In genomic region chr3:13163848-13164382, GRCh38 we compare ENCODE assay signal across 27 cellular contexts.
"Had no signal": no experiment of that assay in that cellular context is flagged by ENCODE, and none has a peak within 500 bp of the region (broad histone marks: within the 10 kb centered on the region; RNA-seq: fewer than 3 reads in every experiment).

No MANE protein-coding gene starts in this region.

- H3K27ac ChIP-seq: left lung, ovary, prostate gland, spleen, tibial nerve, uterus had no signal

- H3K27me3 Mint-ChIP-seq: stimulated activated naive CD8-positive, alpha-beta T cell treated with anti-CD3 and anti-CD28 coated beads, Interleukin-15, Interleukin-2, amounts not matched to agents 100 ng/mL and 50 ng/mL, for 24 hours had no signal

- ATAC-seq: left colon; left lung; mucosa of descending colon; naive thymus-derived CD4-positive, alpha-beta T cell; right cardiac atrium; sciatic nerve; stimulated activated memory B cell treated with anti-CD40 and anti-IgM and Interleukin-4, amounts not matched to agents 10 μg/mL and 1 μg/mL and 100 μg/mL, for 72 hours had no signal

- H3K36me3 ChIP-seq: left lung, ovary, prostate gland, spleen, uterus had no signal

- H3K27ac Mint-ChIP-seq: naive thymus-derived CD4-positive, alpha-beta T cell; natural killer cell treated with Interleukin-12 subunit alpha and Interleukin-12 subunit beta and Interleukin-15 and Interleukin-18, amount 100 ng/mL, for 72 hours; stimulated activated memory B cell treated with anti-CD40 and anti-IgM and Interleukin-4, amounts not matched to agents 10 μg/mL and 1 μg/mL and 100 μg/mL, for 72 hours; stimulated activated naive CD8-positive, alpha-beta T cell treated with anti-CD3 and anti-CD28 coated beads, Interleukin-15, Interleukin-2, amounts not matched to agents 100 ng/mL and 50 ng/mL, for 24 hours; type B pancreatic cell had no signal

- DNase-seq: head of caudate nucleus; hippocampal formation; left colon; mesendoderm; midbrain; mucosa of descending colon; naive thymus-derived CD4-positive, alpha-beta T cell; nucleus accumbens; ovary; retina; right cardiac atrium; small intestine; spleen; stimulated activated CD4-positive, alpha-beta T cell treated with anti-CD3 and anti-CD28 coated beads, Interleukin-4, amount 100 ng/mL, for 4 hours; stimulated activated CD8-positive, alpha-beta memory T cell treated with anti-CD3 and anti-CD28 coated beads, Interleukin-4, amount 100 ng/mL, for 48 hours; substantia nigra; uterus had no signal

- H3K4me3 Mint-ChIP-seq: naive thymus-derived CD4-positive, alpha-beta T cell; natural killer cell treated with Interleukin-12 subunit alpha and Interleukin-12 subunit beta and Interleukin-15 and Interleukin-18, amount 100 ng/mL, for 72 hours; stimulated activated memory B cell treated with anti-CD40 and anti-IgM and Interleukin-4, amounts not matched to agents 10 μg/mL and 1 μg/mL and 100 μg/mL, for 72 hours; stimulated activated naive CD8-positive, alpha-beta T cell treated with anti-CD3 and anti-CD28 coated beads, Interleukin-15, Interleukin-2, amounts not matched to agents 100 ng/mL and 50 ng/mL, for 24 hours; type B pancreatic cell had no signal

- H3K9me3 Mint-ChIP-seq: natural killer cell treated with Interleukin-12 subunit alpha and Interleukin-12 subunit beta and Interleukin-15 and Interleukin-18, amount 100 ng/mL, for 72 hours; stimulated activated memory B cell treated with anti-CD40 and anti-IgM and Interleukin-4, amounts not matched to agents 10 μg/mL and 1 μg/mL and 100 μg/mL, for 72 hours; stimulated activated naive CD8-positive, alpha-beta T cell treated with anti-CD3 and anti-CD28 coated beads, Interleukin-15, Interleukin-2, amounts not matched to agents 100 ng/mL and 50 ng/mL, for 24 hours; type B pancreatic cell had no signal

- H3K4me3 ChIP-seq: left lung, lung, mucosa of descending colon, ovary, prostate gland, spleen, tibial nerve, uterus had no signal

- H3K36me3 Mint-ChIP-seq: naive thymus-derived CD4-positive, alpha-beta T cell; natural killer cell treated with Interleukin-12 subunit alpha and Interleukin-12 subunit beta and Interleukin-15 and Interleukin-18, amount 100 ng/mL, for 72 hours; stimulated activated memory B cell treated with anti-CD40 and anti-IgM and Interleukin-4, amounts not matched to agents 10 μg/mL and 1 μg/mL and 100 μg/mL, for 72 hours; type B pancreatic cell had no signal

- H3K4me1 ChIP-seq: left lung, prostate gland, spleen, tibial nerve, uterus had no signal

- H3K9me3 ChIP-seq: left lung, mucosa of descending colon, ovary, prostate gland, spleen, uterus had no signal

- H3K4me1 Mint-ChIP-seq: stimulated activated memory B cell treated with anti-CD40 and anti-IgM and Interleukin-4, amounts not matched to agents 10 μg/mL and 1 μg/mL and 100 μg/mL, for 72 hours had no signal

- FAIRE-seq: keratinocyte, small intestine had no signal

- H3K27me3 ChIP-seq: left lung, ovary, spleen, tibial nerve, uterus had no signal
